22 cellular contexts compared by ENCODE assay signal in genomic region chr2:17545680-17546613, GRCh38. TPM values are rescaled to one million over a fixed set of nuclear protein-coding genes. Genes with fewer than 3 reads are reported as not detected.
DNase-seq lines count a peak whose midpoint lies in the region; ATAC-seq and TF ChIP-seq lines count a peak whose summit lies in the region.
"Had no signal": no experiment of that assay in that cellular context is flagged by ENCODE, and none has a peak within 500 bp of the region (broad histone marks: within the 10 kb centered on the region; RNA-seq: fewer than 3 reads in every experiment).

No MANE protein-coding gene starts in this region.

- H4K91ac ChIP-seq in trophoblast cell (ENCODE audit: low read depth, low read length) = no peak overlapping the region

- no peak overlapping the region for H3K23ac ChIP-seq in trophoblast cell (ENCODE audit: low read length)

- no peak overlapping the region for H4K8ac ChIP-seq in trophoblast cell (ENCODE audit: low read depth, low read length)

- peaks cover 17% of the 10 kb centered on the region; the same call in 1 of the 2 replicates for H3K27me3 ChIP-seq in iPS-20b (ENCODE audit: insufficient read depth, low read length)
- no peaks in the 10 kb centered on the region for H3K27me3 ChIP-seq in trophoblast cell (ENCODE audit: insufficient read depth, low read length)

- H3K18ac ChIP-seq in trophoblast cell (ENCODE audit: low read length) = no peak overlapping the region

- no peak overlapping the region for H3K14ac ChIP-seq in trophoblast cell (ENCODE audit: low read length)

- no peaks in the 10 kb centered on the region for H3K79me1 ChIP-seq in trophoblast cell (ENCODE audit: low read length)

- H3K36me3 ChIP-seq in ES-I3 (ENCODE audit: insufficient read depth, low read length) (no peaks in the 10 kb centered on the region; the same call in 1 of the 2 replicates), iPS-20b (ENCODE audit: insufficient read depth, low read depth, low read length) (peaks cover 3% of the 10 kb centered on the region; the same call in 1 of the 2 replicates), trophoblast cell (ENCODE audit: control insufficient read depth in 1 of 2, insufficient read depth in 2 of 2, low read length in 2 of 2) (no peaks in the 10 kb centered on the region)
- H3K36me3 ChIP-seq: HAP-1 had no signal

- no peak for ATAC-seq in GM21367 (IDR thresholded peaks at IDR 0.05; ENCODE audit: unreplicated experiment)
- ATAC-seq: K562, Panc1 had no signal

- H3K9ac ChIP-seq in ES-I3 (ENCODE audit: low read depth, low read length) = peak overlapping the region; percentile 24; the same call in 1 of the 2 replicates
- peak overlapping the region; percentile 35; the same call in 1 of the 2 replicates for H3K9ac ChIP-seq in iPS-20b (ENCODE audit: low read depth, low read length)
- H3K9ac ChIP-seq in trophoblast cell (ENCODE audit: low read length) = no peak overlapping the region
- H3K9ac ChIP-seq: SK-N-SH had no signal

- H2AK5ac ChIP-seq in trophoblast cell (ENCODE audit: low read length) = no peak overlapping the region

- no peaks in the 10 kb centered on the region for H3K79me2 ChIP-seq in trophoblast cell (ENCODE audit: control insufficient read depth, insufficient read depth, low read length, poor library complexity)

- no peak overlapping the region for H2BK12ac ChIP-seq in trophoblast cell (ENCODE audit: low read length)

- no peak overlapping the region for H3K4me3 ChIP-seq in LNCaP clone FGC (ENCODE audit: low read depth, low read length)
- peak overlapping the region; percentile 47 for H3K4me3 ChIP-seq in iPS-20b (ENCODE audit: low read length)
- no peak overlapping the region for H3K4me3 ChIP-seq in trophoblast cell (ENCODE audit: low read depth, low read length)
- H3K4me3 ChIP-seq: HAP-1, K562 had no signal

- WGBS in trophoblast cell (ENCODE audit: extremely low coverage, insufficient coverage, insufficient read length) = no CpG with 5 or more reads among the region's 5 CpGs

- H3K27ac ChIP-seq in iPS-20b (ENCODE audit: low read length) (peak overlapping the region; percentile 31), trophoblast cell (ENCODE audit: low read depth, low read length) (no peak overlapping the region)

- no peak overlapping the region for H2AFZ ChIP-seq in trophoblast cell (ENCODE audit: insufficient read depth, low read length, poor library complexity)

- H4K12ac ChIP-seq in trophoblast cell (ENCODE audit: low read depth, low read length) = no peak overlapping the region

- no peak overlapping the region for H2BK120ac ChIP-seq in trophoblast cell (ENCODE audit: insufficient read depth, low read length, poor library complexity)

- H3K4me2 ChIP-seq in trophoblast cell (ENCODE audit: low read length) = no peak overlapping the region
- H3K4me2 ChIP-seq: SK-N-SH had no signal

- no peak overlapping the region for H2BK5ac ChIP-seq in trophoblast cell (ENCODE audit: low read depth, low read length, poor library complexity)

- DNase-seq in LNCaP clone FGC (ENCODE audit: low read depth) (peak; percentile 6), trophoblast cell (peak; percentile 7 to 70), OCI-M1 (lab: John Stamatoyannopoulos, UW) (no peak)
- DNase-seq in stimulated activated CD4-positive, alpha-beta T cell treated with anti-CD3 and anti-CD28 coated beads, Interleukin-4, amount 100 ng/mL, for 4 hours = no peak
- DNase-seq: CD4-positive, CD25-positive, alpha-beta regulatory T cell; COR-L47; DMS 273 treated with DMSO at 0.1 percent for 48 hours; NCI-H1092 treated with DMSO at 0.1 percent for 48 hours; NCI-H1436 treated with DMSO at 0.1 percent for 48 hours; NCI-H1930; NCI-H226; NCI-H510A treated with DMSO at 0.1 percent for 48 hours; NCI-H748 treated with DMSO at 0.1 percent for 48 hours; SIG-M5; SK-N-SH had no signal

- H3K9me3 ChIP-seq in ES-I3 (ENCODE audit: control insufficient read depth, insufficient read depth, low read length) = no peaks in the 10 kb centered on the region
- H3K9me3 ChIP-seq in iPS-20b (ENCODE audit: insufficient read depth, low read depth, low read length) = no peaks in the 10 kb centered on the region
- H3K9me3 ChIP-seq in trophoblast cell (ENCODE audit: insufficient read depth, low read depth, low read length) = no peaks in the 10 kb centered on the region
- H3K9me3 ChIP-seq: HAP-1, SK-N-SH had no signal

- TF ChIP-seq CTCF in LNCaP clone FGC (IDR thresholded peaks at IDR 0.05; ENCODE audit: control insufficient read depth, extremely low read depth, insufficient read depth) = no peak

- H3K4ac ChIP-seq in trophoblast cell (ENCODE audit: low read depth, low read length) = no peak overlapping the region

- H3K4me1 ChIP-seq in ES-I3 (ENCODE audit: insufficient read depth, low read length) = peaks cover 28% of the 10 kb centered on the region
- H3K4me1 ChIP-seq in iPS-20b (ENCODE audit: insufficient read depth, low read length) = peaks cover 60% of the 10 kb centered on the region
- H3K4me1 ChIP-seq in trophoblast cell (ENCODE audit: control insufficient read depth in 1 of 2, insufficient read depth in 2 of 2, low read length in 2 of 2) = peaks cover 2 to 7% of the 10 kb centered on the region in 2 experiments
- H3K4me1 ChIP-seq: HAP-1 had no signal

RNA-seq across cellular contexts. Expression of gene VSNL1, which starts 5.5 kb away (rescaled TPM):
- polyA plus RNA-seq in trophoblast cell (2013) = 0.25 TPM in 2 replicates
- polyA plus RNA-seq: BJ; CD4-positive, CD25-positive, alpha-beta regulatory T cell had no signal

RNA-seq across cellular contexts. Expression of gene RAD51AP2, which starts 27.7 kb away (rescaled TPM):
- polyA plus RNA-seq in trophoblast cell (2013) = 0.03 and 0.05 TPM in 2 replicates
- polyA plus RNA-seq: BJ; CD4-positive, CD25-positive, alpha-beta regulatory T cell; SK-N-SH had no signal

Comparison
In these comparisons a context has a peak if more than half of its experiments do, and no peak if none do; other contexts are left out.
1. DNase-seq: peak in LNCaP clone FGC (single experiment) and trophoblast cell (2 of 2); none in OCI-M1 (single experiment) and stimulated activated CD4-positive, alpha-beta T cell treated with anti-CD3 and anti-CD28 coated beads, Interleukin-4, amount 100 ng/mL, for 4 hours (0 of 2).